Comparison of ENCODE assay signal across 8 cellular contexts in genomic region chr10:121998462-121998861, GRCh38.
"Had no signal": no experiment of that assay in that cellular context is flagged by ENCODE, and none has a peak within 500 bp of the region (broad histone marks: within the 10 kb centered on the region; RNA-seq: fewer than 3 reads in every experiment).

No MANE protein-coding gene starts in this region.

- H3K36me3 ChIP-seq: SJSA1 had no signal

- DNase-seq: activated CD4-positive, alpha-beta T cell treated with anti-CD3 and anti-CD28 coated beads, Interleukin-2, amount 50 U/mL, for 1 hour; amniotic stem cell; hypothalamus; kidney glomerular epithelial cell; occipital lobe; SW 1271 had no signal

- H3K4me3 ChIP-seq: SJSA1, skin epidermis had no signal

- H3K4me1 ChIP-seq: SJSA1 had no signal

- H3K27me3 ChIP-seq: SJSA1 had no signal

- H3K9me3 ChIP-seq: SJSA1 had no signal

- H3K27ac ChIP-seq: SJSA1 had no signal
